8 cellular contexts compared by ENCODE assay signal in the genomic region with DNA sequence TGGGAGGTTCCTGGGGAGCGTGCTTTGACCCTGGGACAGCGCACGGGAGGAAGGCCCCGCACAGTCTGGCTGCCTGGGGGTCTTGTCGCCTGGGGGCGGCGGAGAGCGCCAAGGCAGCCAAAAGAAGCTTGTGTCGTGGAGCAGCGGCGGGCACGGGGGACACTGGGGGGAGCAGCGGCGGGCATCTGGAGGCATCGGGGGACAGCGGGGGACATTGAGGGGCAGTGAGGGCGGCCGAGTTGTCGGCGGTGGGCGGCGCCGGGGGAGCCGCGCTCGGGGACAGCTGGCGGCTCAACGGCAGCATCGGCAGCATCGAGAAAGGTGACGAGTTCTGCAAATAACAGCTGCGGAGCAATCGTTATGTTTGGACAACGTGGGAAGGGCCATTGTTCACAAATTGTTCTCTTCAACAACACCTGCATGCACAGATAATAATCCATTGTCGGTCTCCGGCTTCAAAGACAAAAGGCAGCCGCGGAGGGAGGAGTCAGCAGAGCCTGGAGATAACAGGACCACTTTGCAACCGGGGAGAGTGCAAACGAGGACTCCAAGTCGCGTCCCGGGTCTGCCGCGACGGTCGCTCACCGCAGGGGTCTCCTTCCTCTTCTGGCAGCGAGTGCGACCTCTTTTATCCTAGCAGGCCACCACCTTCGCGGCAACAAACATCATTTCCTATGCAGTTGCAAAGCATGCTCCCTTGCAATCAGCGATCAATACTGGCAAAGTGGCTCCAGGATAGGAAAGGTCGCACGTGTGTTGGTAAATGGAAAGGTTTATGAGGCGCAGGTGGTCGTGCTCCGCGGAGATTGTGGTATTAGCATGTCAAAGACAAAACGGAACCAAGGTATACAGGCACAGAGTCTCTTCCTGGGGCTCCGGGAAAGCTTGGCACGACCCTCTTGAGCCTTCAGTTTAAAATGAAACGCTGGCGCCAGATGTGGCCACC.
DNase-seq lines count a peak whose midpoint lies in the region; ATAC-seq and TF ChIP-seq lines count a peak whose summit lies in the region.

No MANE protein-coding gene starts in this region.

- H2BK5ac ChIP-seq in mesendoderm (ENCODE audit: low read length): peak overlapping the region; percentile 56

- no peaks in the 10 kb centered on the region for H3K79me1 ChIP-seq in mesendoderm (ENCODE audit: low read length)

- peaks cover 0 to 5% of the 10 kb centered on the region in 2 donors for H3K4me1 ChIP-seq in breast epithelium
- H3K4me1 ChIP-seq in mesendoderm (ENCODE audit: control insufficient read depth, low read depth, low read length): peaks cover 11% of the 10 kb centered on the region
- peaks cover 14% of the 10 kb centered on the region for H3K4me1 ChIP-seq in thymus (ENCODE audit: control insufficient read depth, insufficient read depth, low read length)

- peak overlapping the region; percentile 75 for H3K56ac ChIP-seq in mesendoderm (ENCODE audit: low read length)

- H3K9me3 ChIP-seq in breast epithelium (no peaks in the 10 kb centered on the region), thymus (ENCODE audit: control insufficient read depth) (no peaks in the 10 kb centered on the region)

- no peak overlapping the region for H3K4ac ChIP-seq in mesendoderm (ENCODE audit: low read depth, low read length)

- no peak overlapping the region for H3K23ac ChIP-seq in mesendoderm (ENCODE audit: low read length)

- no peaks in the 10 kb centered on the region for H3K79me2 ChIP-seq in mesendoderm (ENCODE audit: control insufficient read depth, insufficient read depth, low read length)

- H3K27me3 Mint-ChIP-seq in MCF 10A (ENCODE audit: insufficient read depth, unreplicated experiment): no peaks in the 10 kb centered on the region

- no peak overlapping the region for H4K5ac ChIP-seq in mesendoderm (ENCODE audit: low read length)

- H3K4me3 ChIP-seq in breast epithelium (peak overlapping the region; percentile 30 to 63 (median 49)), coronary artery (peak overlapping the region; percentile 70), mesendoderm (ENCODE audit: low read length) (peak overlapping the region; percentile 6), thymus (ENCODE audit: low read length) (peak overlapping the region; percentile 46)

- no CpG with 5 or more reads among the region's 64 CpGs for WGBS in mesendoderm (ENCODE audit: extremely low coverage, insufficient coverage, low lambda C conversion rate)
- 3% methylated on average over 64 of the region's 64 CpGs for WGBS in thymus

- no peak overlapping the region for H4K8ac ChIP-seq in mesendoderm (ENCODE audit: low read depth, low read length)

- H2BK120ac ChIP-seq in mesendoderm (ENCODE audit: low read depth, low read length): no peak overlapping the region

- H3K27me3 ChIP-seq in breast epithelium: peaks cover 0 to 3% of the 10 kb centered on the region in 2 donors
- no peaks in the 10 kb centered on the region for H3K27me3 ChIP-seq in mesendoderm (ENCODE audit: insufficient read depth, low read length, poor library complexity)
- no peaks in the 10 kb centered on the region for H3K27me3 ChIP-seq in thymus (ENCODE audit: control insufficient read depth, insufficient read depth)

- H3K9me3 Mint-ChIP-seq in MCF 10A (ENCODE audit: unreplicated experiment): peaks cover 3% of the 10 kb centered on the region

- POLR2A ChIA-PET in MCF 10A (lab: Yijun Ruan, JAX): interaction anchor here (6.6 to 9.3 kb wide), 3 partner anchors 7 to 227 kb away, joined by 73 to 124 read pairs (median 109); no protein-coding TSS in a partner anchor

- H3K36me3 Mint-ChIP-seq in MCF 10A (ENCODE audit: insufficient read depth, unreplicated experiment): peaks cover 5% of the 10 kb centered on the region

- TF ChIP-seq POLR2A in breast epithelium (IDR thresholded peaks at IDR 0.05): no peak

- peak overlapping the region; percentile 28 for H2BK15ac ChIP-seq in mesendoderm (replicated peaks; ENCODE audit: low read depth)

- no peak for DNase-seq in breast epithelium (ENCODE audit: low spot score in 2 of 2)
- DNase-seq in MCF 10A (ENCODE audit: unreplicated experiment): no peak
- peak; percentile 78 for DNase-seq in SW480 (ENCODE audit: low spot score)
- no peak for DNase-seq in coronary artery (ENCODE audit: low spot score)
- DNase-seq in mesendoderm: peak; percentile 90
- no peak for DNase-seq in GDM1 (lab: John Stamatoyannopoulos, UW)

- H3K36me3 ChIP-seq in breast epithelium (no peaks in the 10 kb centered on the region), mesendoderm (ENCODE audit: control insufficient read depth, insufficient read depth, low read length) (no peaks in the 10 kb centered on the region), thymus (ENCODE audit: control insufficient read depth, insufficient read depth) (no peaks in the 10 kb centered on the region)

- BruUV-seq in MCF 10A (replicated peaks; lab: Mats Ljungman, UMichigan): no TSS peak

- H3K18ac ChIP-seq in mesendoderm (ENCODE audit: low read length): peak overlapping the region; percentile 82

- CTCF ChIA-PET in MCF 10A (lab: Yijun Ruan, JAX): no interaction called here

- peak overlapping the region; percentile 49 to 56 for H3K27ac ChIP-seq in breast epithelium
- no peak overlapping the region for H3K27ac ChIP-seq in coronary artery
- H3K27ac ChIP-seq in mesendoderm (ENCODE audit: low read depth, low read length): no peak overlapping the region
- peak overlapping the region; percentile 64 for H3K27ac ChIP-seq in thymus (ENCODE audit: low read depth)

- H3K4me3 Mint-ChIP-seq in MCF 10A (ENCODE audit: unreplicated experiment): no peak overlapping the region

- TF ChIP-seq CTCF in breast epithelium (IDR thresholded peaks at IDR 0.05) (no peak), MCF 10A (IDR thresholded peaks at IDR 0.05; ENCODE audit: unreplicated experiment) (no peak), coronary artery (IDR thresholded peaks at IDR 0.05) (no peak)

- intact Hi-C loops in breast epithelium (cut with DNase I; ENCODE audit: low total_unique reads): no loop called here
- intact Hi-C loops in MCF 10A (cut with micrococcal nuclease): loop anchor here (5.0 kb wide), 1 partner anchor 47 kb away; no protein-coding TSS in a partner anchor

- no peak overlapping the region for H3K27ac Mint-ChIP-seq in MCF 10A (ENCODE audit: low read depth, unreplicated experiment)

- peak overlapping the region; percentile 81 for H3K4me2 ChIP-seq in mesendoderm (ENCODE audit: low read length)

- ATAC-seq in GM19023 (IDR thresholded peaks at IDR 0.05; ENCODE audit: unreplicated experiment): no peak

- peaks cover 25% of the 10 kb centered on the region for H3K4me1 Mint-ChIP-seq in MCF 10A (ENCODE audit: insufficient read depth, unreplicated experiment)

- H3K9ac ChIP-seq in mesendoderm (ENCODE audit: low read length): peak overlapping the region; percentile 45

- no peak overlapping the region for H2AK5ac ChIP-seq in mesendoderm (ENCODE audit: low read length)

Comparison
In these comparisons a context has a peak if more than half of its experiments do, and no peak if none do; other contexts are left out.
1. DNase-seq: peak in SW480 (single experiment) and mesendoderm (single experiment); none in breast epithelium (0 of 2), MCF 10A (single experiment), coronary artery (single experiment) and GDM1 (single experiment).
2. H3K27ac ChIP-seq: peak in breast epithelium (2 of 2) and thymus (single experiment); none in coronary artery (0 of 2) and mesendoderm (single experiment).
3. H3K4me3 ChIP-seq: peak in every context shown above with its lines; median percentile 70 in coronary artery; 49 in breast epithelium; 46 in thymus; 6 in mesendoderm.